In genomic region chr9:127208416-127208815, GRCh38 we compare ENCODE assay signal across 19 cellular contexts. TPM values are rescaled to one million over a fixed set of nuclear protein-coding genes. Genes with fewer than 3 reads are reported as not detected.
A peak's percentile ranks its signal among the peaks of the same experiment; 100 is the strongest.
DNase-seq lines count a peak whose midpoint lies in the region; ATAC-seq and TF ChIP-seq lines count a peak whose summit lies in the region.
"Had no signal": no experiment of that assay in that cellular context is flagged by ENCODE, and none has a peak within 500 bp of the region (broad histone marks: within the 10 kb centered on the region; RNA-seq: fewer than 3 reads in every experiment).

No MANE protein-coding gene starts in this region.

- TF ChIP-seq CTCF in heart left ventricle (IDR thresholded peaks at IDR 0.05) (no peak), chondrocyte (IDR thresholded peaks at IDR 0.05) (no peak), omental fat pad (IDR thresholded peaks at IDR 0.05) (no peak), tibial nerve (IDR thresholded peaks at IDR 0.05) (no peak)

- no peak overlapping the region for H3K4me3 Mint-ChIP-seq in chondrocyte (ENCODE audit: unreplicated experiment)
- H3K4me3 Mint-ChIP-seq: B cell; CD4-positive, CD25-positive, alpha-beta regulatory T cell; CD8-positive, alpha-beta T cell had no signal

- no peak for TF ChIP-seq EP300 in tibial nerve (IDR thresholded peaks at IDR 0.05)

- intact Hi-C loops in Right ventricle myocardium inferior (cut with DNase I) = no loop called here
- intact Hi-C loops in heart left ventricle (cut with DNase I) = loop anchor here in 1 of 10 donors (10.0 kb wide), 1 partner anchor 244 kb away; no protein-coding TSS in a partner anchor
- intact Hi-C loops in posterior vena cava (cut with DNase I) = no loop called here

- 92 to 97% (median 94%) methylated on average over 8 of the region's 8 CpGs for WGBS in heart left ventricle, 4 donors
- WGBS in tibial nerve, 2 donors = 88 to 90% methylated on average over 8 of the region's 8 CpGs

- H3K27me3 Mint-ChIP-seq in chondrocyte (ENCODE audit: low read depth) = peaks cover 3% of the 10 kb centered on the region
- H3K27me3 Mint-ChIP-seq: B cell; CD4-positive, CD25-positive, alpha-beta regulatory T cell had no signal

- H3K9me3 ChIP-seq in heart left ventricle (no peaks in the 10 kb centered on the region), tibial nerve (no peaks in the 10 kb centered on the region)
- H3K9me3 ChIP-seq: BLaER1, Caco-2 had no signal

- H3K36me3 ChIP-seq in heart left ventricle (no peaks in the 10 kb centered on the region), tibial nerve (no peaks in the 10 kb centered on the region)
- H3K36me3 ChIP-seq: BLaER1 had no signal

- H3K27me3 ChIP-seq in heart left ventricle = no peaks in the 10 kb centered on the region
- H3K27me3 ChIP-seq in tibial nerve = no peaks in the 10 kb centered on the region
- H3K27me3 ChIP-seq: BLaER1 had no signal

- no peak overlapping the region for H3K4me3 ChIP-seq in heart left ventricle
- no peak overlapping the region for H3K4me3 ChIP-seq in tibial nerve
- H3K4me3 ChIP-seq: BLaER1, GM23248 had no signal

- H3K27ac ChIP-seq in heart left ventricle (no peak overlapping the region), tibial nerve (no peak overlapping the region)
- H3K27ac ChIP-seq: 22Rv1, BLaER1, C4-2B, GM23248 had no signal

- H3K4me1 Mint-ChIP-seq in chondrocyte (ENCODE audit: low read depth) = peaks cover 4% of the 10 kb centered on the region
- H3K4me1 Mint-ChIP-seq: B cell had no signal

- no peak for ATAC-seq in Right ventricle myocardium inferior
- no peak for ATAC-seq in heart left ventricle
- no peak for ATAC-seq in omental fat pad (ENCODE audit: low FRiP score)
- ATAC-seq: CD8-positive, alpha-beta T cell had no signal

- peaks cover 0 to 12% (median 1%) of the 10 kb centered on the region in 12 donors for H3K4me1 ChIP-seq in heart left ventricle
- peaks cover 0 to 21% (median 0%) of the 10 kb centered on the region in 4 donors for H3K4me1 ChIP-seq in tibial nerve
- H3K4me1 ChIP-seq: Caco-2 had no signal

- H3K36me3 Mint-ChIP-seq in chondrocyte (ENCODE audit: low read depth) = no peaks in the 10 kb centered on the region
- H3K36me3 Mint-ChIP-seq: CD8-positive, alpha-beta T cell had no signal

- TF ChIP-seq POLR2A in heart left ventricle (IDR thresholded peaks at IDR 0.05) (no peak), tibial nerve (IDR thresholded peaks at IDR 0.05) (no peak)

- no peak overlapping the region for H3K27ac Mint-ChIP-seq in chondrocyte (ENCODE audit: unreplicated experiment)
- H3K27ac Mint-ChIP-seq: B cell; CD4-positive, CD25-positive, alpha-beta regulatory T cell; CD8-positive, alpha-beta T cell had no signal

- DNase-seq in Right ventricle myocardium inferior (ENCODE audit: missing footprints) = peak; percentile 51
- no peak for DNase-seq in heart left ventricle
- peak; percentile 53 for DNase-seq in chondrocyte (ENCODE audit: low spot score)
- peak; percentile 44 for DNase-seq in posterior vena cava (ENCODE audit: low spot score)
- no peak for DNase-seq in omental fat pad (ENCODE audit: low spot score)
- DNase-seq in tibial nerve (ENCODE audit: low spot score in 2 of 2) = no peak
- DNase-seq in NCI-H2081 (lab: John Stamatoyannopoulos, UW) = no peak
- DNase-seq: CD4-positive, CD25-positive, alpha-beta regulatory T cell; CD8-positive, alpha-beta T cell; DMS153; DND-41; GM23248; H7; HCEC 1CT had no signal

- no peaks in the 10 kb centered on the region for H3K9me3 Mint-ChIP-seq in chondrocyte (ENCODE audit: low read depth)
- H3K9me3 Mint-ChIP-seq: CD8-positive, alpha-beta T cell had no signal

RNA-seq across cellular contexts. Expression of gene GARNL3, which starts 56.2 kb away (rescaled TPM):
- total RNA-seq in Right ventricle myocardium inferior = 13.1 TPM
- 10 to 100 TPM; 11.9 to 60.4 (median 26.0) TPM for total RNA-seq in heart left ventricle
- 10 to 100 TPM in 1 of 2 donors, 1 to 10 TPM in 1; 7.1 to 14.9 TPM for polyA plus RNA-seq in heart left ventricle
- total RNA-seq in chondrocyte = 8.9 to 10.0 TPM (median 8.9 TPM) in 3 replicates
- 10 to 100 TPM; 38.5 to 40.4 TPM for total RNA-seq in posterior vena cava
- total RNA-seq in omental fat pad = 10 to 100 TPM in 3 of 4 donors, 1 to 10 TPM in 1; 10.0 to 27.0 (median 15.7) TPM
- 10 to 100 TPM; 28.4 to 59.7 (median 39.1) TPM for total RNA-seq in tibial nerve

Comparison
In these comparisons a context has a peak if more than half of its experiments do, and no peak if none do; other contexts are left out.
1. DNase-seq: peak in Right ventricle myocardium inferior (single experiment), chondrocyte (single experiment) and posterior vena cava (single experiment); none in heart left ventricle (0 of 5), omental fat pad (single experiment), tibial nerve (0 of 2) and NCI-H2081 (0 of 2).